Comparison of ENCODE assay signal across 22 cellular contexts in the genomic region with DNA sequence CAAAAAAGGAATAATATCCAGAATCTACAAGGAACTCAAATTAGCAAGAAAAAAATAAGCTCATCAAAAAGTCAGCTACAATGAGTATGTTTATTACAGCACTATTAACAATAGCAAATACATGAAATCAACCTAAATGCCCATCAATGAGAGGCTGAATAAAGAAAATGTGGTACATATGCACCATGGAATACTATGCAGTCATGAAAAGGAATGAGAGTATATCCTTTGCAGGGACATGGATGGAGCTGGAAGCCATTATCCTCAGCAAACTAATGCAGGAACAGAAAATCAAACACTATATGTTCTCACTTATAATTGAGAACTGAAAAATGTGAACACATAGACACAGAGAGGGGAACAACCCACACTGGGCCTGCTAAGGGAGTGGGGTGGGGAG.
DNase-seq lines count a peak whose midpoint lies in the region; FAIRE-seq and TF ChIP-seq lines count a peak whose summit lies in the region.
"Had no signal": no experiment of that assay in that cellular context is flagged by ENCODE, and none has a peak within 500 bp of the region (broad histone marks: within the 10 kb centered on the region; RNA-seq: fewer than 3 reads in every experiment).

No MANE protein-coding gene starts in this region.

- no peaks in the 10 kb centered on the region for H3K36me3 Mint-ChIP-seq in astrocyte (ENCODE audit: low read depth, unreplicated experiment)
- H3K36me3 Mint-ChIP-seq: CD4-positive, alpha-beta memory T cell; CD4-positive, CD25-positive, alpha-beta regulatory T cell; CD8-positive, alpha-beta memory T cell had no signal

- H3K27me3 Mint-ChIP-seq in astrocyte (ENCODE audit: low read depth, unreplicated experiment): no peaks in the 10 kb centered on the region
- H3K27me3 Mint-ChIP-seq: B cell; CD4-positive, alpha-beta memory T cell; CD4-positive, CD25-positive, alpha-beta regulatory T cell; CD8-positive, alpha-beta memory T cell had no signal

- no peak overlapping the region for H3K9ac ChIP-seq in astrocyte (ENCODE audit: low read length)
- H3K9ac ChIP-seq: BLaER1 treated with 17β-estradiol and CSF1 and Interleukin-3, amounts not matched to agents 10 nM and 100 nM had no signal

- H3K4me3 Mint-ChIP-seq in astrocyte (ENCODE audit: unreplicated experiment): no peak overlapping the region
- H3K4me3 Mint-ChIP-seq: B cell; CD4-positive, alpha-beta memory T cell; CD4-positive, CD25-positive, alpha-beta regulatory T cell; CD8-positive, alpha-beta memory T cell had no signal

- no peak overlapping the region for H3K4me3 ChIP-seq in astrocyte (ENCODE audit: insufficient read depth, low read depth, low read length)
- H3K4me3 ChIP-seq: A549; BLaER1 treated with 17β-estradiol and CSF1 and Interleukin-3, amounts not matched to agents 10 nM and 100 nM had no signal

- H3K4me1 ChIP-seq in astrocyte (ENCODE audit: insufficient read depth, low read length): no peaks in the 10 kb centered on the region
- H3K4me1 ChIP-seq: A549; BLaER1 treated with 17β-estradiol and CSF1 and Interleukin-3, amounts not matched to agents 10 nM and 100 nM had no signal

- H3K27ac ChIP-seq in astrocyte (ENCODE audit: low read depth, low read length): no peak overlapping the region
- H3K27ac ChIP-seq: 22Rv1; A549; BLaER1 treated with 17β-estradiol and CSF1 and Interleukin-3, amounts not matched to agents 10 nM and 100 nM; C4-2B had no signal

- no peaks in the 10 kb centered on the region for H3K79me2 ChIP-seq in astrocyte (ENCODE audit: insufficient read depth, low read length)

- H3K9me3 ChIP-seq in astrocyte (ENCODE audit: insufficient read depth, low read depth, low read length): no peaks in the 10 kb centered on the region
- H3K9me3 ChIP-seq: A549 had no signal

- DNase-seq in GM18507 (ENCODE audit: extremely low spot score, insufficient read length, low read depth): no peak
- no peak for DNase-seq in astrocyte (ENCODE audit: low read depth)
- DNase-seq in NCI-H510A (lab: John Stamatoyannopoulos, UW): no peak
- no peak for DNase-seq in DMS53 treated with DMSO at 0.1 percent for 48 hours (lab: John Stamatoyannopoulos, UW; ENCODE audit: unreplicated experiment)
- DNase-seq: AML-193; CD4-positive, alpha-beta memory T cell; CD4-positive, CD25-positive, alpha-beta regulatory T cell; CD8-positive, alpha-beta memory T cell; COR-L47; DMS 273 treated with DMSO at 0.1 percent for 48 hours; DMS153; DMS53; DMS79 treated with DMSO at 0.1 percent for 48 hours; GF-D8 had no signal

- H3K36me3 ChIP-seq in astrocyte (ENCODE audit: insufficient read depth, low read length): no peaks in the 10 kb centered on the region
- H3K36me3 ChIP-seq: BLaER1 treated with 17β-estradiol and CSF1 and Interleukin-3, amounts not matched to agents 10 nM and 100 nM had no signal

- H3K4me1 Mint-ChIP-seq in astrocyte (ENCODE audit: low read depth, unreplicated experiment): no peaks in the 10 kb centered on the region
- H3K4me1 Mint-ChIP-seq: B cell; CD4-positive, alpha-beta memory T cell; CD4-positive, CD25-positive, alpha-beta regulatory T cell; CD8-positive, alpha-beta memory T cell had no signal

- H3K27me3 ChIP-seq in astrocyte (ENCODE audit: insufficient read depth, low read length): no peaks in the 10 kb centered on the region

- TF ChIP-seq CTCF in astrocyte (IDR thresholded peaks at IDR 0.05; ENCODE audit: insufficient read depth, low read depth, low read length): no peak

- no peak overlapping the region for H3K27ac Mint-ChIP-seq in astrocyte (ENCODE audit: unreplicated experiment)
- H3K27ac Mint-ChIP-seq: B cell; CD4-positive, alpha-beta memory T cell; CD4-positive, CD25-positive, alpha-beta regulatory T cell; CD8-positive, alpha-beta memory T cell had no signal

- no peaks in the 10 kb centered on the region for H3K9me3 Mint-ChIP-seq in astrocyte (ENCODE audit: unreplicated experiment)

- no peaks in the 10 kb centered on the region for H4K20me1 ChIP-seq in astrocyte (ENCODE audit: insufficient read depth, low read length)
- H4K20me1 ChIP-seq: BLaER1 treated with 17β-estradiol and CSF1 and Interleukin-3, amounts not matched to agents 10 nM and 100 nM had no signal

- FAIRE-seq in GM18507 (lab: Jason Lieb, UNC) (peak; percentile 29), astrocyte (lab: Jason Lieb, UNC) (peak; percentile 76), colon (lab: Jason Lieb, UNC) (peak; percentile 77)
- FAIRE-seq: G401.6, GM12891 had no signal

- no peak overlapping the region for H2AFZ ChIP-seq in astrocyte (ENCODE audit: low read depth, low read length)

- no peak overlapping the region for H3K4me2 ChIP-seq in astrocyte (ENCODE audit: low read length)
- H3K4me2 ChIP-seq: A549; BLaER1 treated with 17β-estradiol and CSF1 and Interleukin-3, amounts not matched to agents 10 nM and 100 nM had no signal
